8 cellular contexts compared by ENCODE assay signal in the genomic region with DNA sequence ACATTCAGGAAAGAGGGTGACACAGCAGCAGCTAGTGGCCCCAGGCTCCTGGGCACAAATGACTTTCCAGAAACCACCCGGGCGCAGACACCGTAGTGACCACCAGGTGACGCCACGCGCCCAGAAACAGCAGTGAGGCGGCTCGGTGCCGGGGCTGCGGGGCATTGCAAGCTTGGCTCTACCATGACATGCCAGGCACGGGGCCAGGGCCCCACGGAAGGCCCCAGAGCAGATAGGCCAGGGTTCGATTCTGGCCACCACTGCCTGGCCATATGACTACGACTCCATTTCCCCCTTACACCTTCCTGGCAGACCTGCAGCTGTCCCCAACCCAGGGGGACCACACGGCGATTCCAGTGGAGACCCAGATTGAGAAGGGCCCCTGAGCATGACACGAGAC. TPM values are rescaled to one million over a fixed set of nuclear protein-coding genes. Genes with fewer than 3 reads are reported as not detected.
DNase-seq lines count a peak whose midpoint lies in the region; ATAC-seq lines count a peak whose summit lies in the region.

No MANE protein-coding gene starts in this region.

- peaks cover 4% of the 10 kb centered on the region for H3K27me3 Mint-ChIP-seq in activated CD4-positive, alpha-beta memory T cell treated with anti-CD3 and anti-CD28 coated beads for 36 hours

- H3K4me3 Mint-ChIP-seq in activated CD4-positive, alpha-beta memory T cell treated with anti-CD3 and anti-CD28 coated beads for 36 hours: no peak overlapping the region

- DNase-seq in COLO668 (lab: John Stamatoyannopoulos, UW; ENCODE audit: unreplicated experiment): peak; percentile 88
- DNase-seq in NCI-H82 treated with DMSO at 0.1 percent for 48 hours (lab: John Stamatoyannopoulos, UW; ENCODE audit: unreplicated experiment): peak; percentile 42
- peak; percentile 93 for DNase-seq in activated CD4-positive, alpha-beta memory T cell treated with anti-CD3 and anti-CD28 coated beads for 36 hours
- peak; percentile 87 for DNase-seq in dermis blood vessel endothelial cell
- peak; percentile 75 to 86 for DNase-seq in lung microvascular endothelial cell (ENCODE audit: low read depth in 2 of 2)
- DNase-seq in stimulated activated CD8-positive, alpha-beta memory T cell treated with anti-CD3 and anti-CD28 coated beads, Interleukin-12 subunit alpha, Interleukin-12 subunit beta, amount 100 ng/mL, for 4 hours (ENCODE audit: low read depth): peak; percentile 68

- ATAC-seq in HG02938 (IDR thresholded peaks at IDR 0.05; ENCODE audit: unreplicated experiment): peak; percentile 51
- ATAC-seq in HG03175 (IDR thresholded peaks at IDR 0.05; ENCODE audit: unreplicated experiment): no peak

- H3K4me1 Mint-ChIP-seq in activated CD4-positive, alpha-beta memory T cell treated with anti-CD3 and anti-CD28 coated beads for 36 hours (ENCODE audit: low read depth): no peaks in the 10 kb centered on the region

- CTCF ChIA-PET in activated CD4-positive, alpha-beta memory T cell treated with anti-CD3 and anti-CD28 coated beads for 36 hours (lab: Charles Lee): interaction anchor here (0.6 to 11.5 kb wide), 29 partner anchors 8 to 453 kb away, joined by 3 to 384 read pairs (median 5); a partner anchor contains a TSS

- H3K9me3 Mint-ChIP-seq in activated CD4-positive, alpha-beta memory T cell treated with anti-CD3 and anti-CD28 coated beads for 36 hours: no peaks in the 10 kb centered on the region

- intact Hi-C loops in activated CD4-positive, alpha-beta memory T cell treated with anti-CD3 and anti-CD28 coated beads for 36 hours (cut with micrococcal nuclease): loop anchor here (1.0 to 2.0 kb wide), 2 partner anchors 19 to 32 kb away; no protein-coding TSS in a partner anchor

- no peak overlapping the region for H3K27ac Mint-ChIP-seq in activated CD4-positive, alpha-beta memory T cell treated with anti-CD3 and anti-CD28 coated beads for 36 hours

- no peaks in the 10 kb centered on the region for H3K36me3 Mint-ChIP-seq in activated CD4-positive, alpha-beta memory T cell treated with anti-CD3 and anti-CD28 coated beads for 36 hours

- POLR2A ChIA-PET in activated CD4-positive, alpha-beta memory T cell treated with anti-CD3 and anti-CD28 coated beads for 36 hours (lab: Charles Lee): interaction anchor here (0.9 to 1.5 kb wide), 5 partner anchors 11 to 31 kb away, joined by 3 to 6 read pairs (median 5); a partner anchor contains a TSS

RNA-seq across cellular contexts. Expression of a gene that starts 6.7 kb away (rescaled TPM):
- under 1 TPM in 1 of 2 experiments, not detected in 1; 0.43 TPM for total RNA-seq in activated CD4-positive, alpha-beta memory T cell treated with anti-CD3 and anti-CD28 coated beads for 36 hours
- 30.1 and 32.1 TPM in 2 replicates for total RNA-seq in dermis blood vessel endothelial cell
- 12.6 and 24.8 TPM in 2 replicates for total RNA-seq in lung microvascular endothelial cell

RNA-seq across cellular contexts. Expression of a gene that starts 12.1 kb away (rescaled TPM):
- total RNA-seq in activated CD4-positive, alpha-beta memory T cell treated with anti-CD3 and anti-CD28 coated beads for 36 hours: 10 to 100 TPM; 48.5 to 51.1 TPM
- total RNA-seq in dermis blood vessel endothelial cell (17.9 and 25.9 TPM in 2 replicates), lung microvascular endothelial cell (14.1 and 25.7 TPM in 2 replicates)

RNA-seq across cellular contexts. Expression of a gene that starts 12.3 kb away (rescaled TPM):
- 10 to 100 TPM; 53.1 to 58.7 TPM for total RNA-seq in activated CD4-positive, alpha-beta memory T cell treated with anti-CD3 and anti-CD28 coated beads for 36 hours
- total RNA-seq in dermis blood vessel endothelial cell (121 and 199 TPM in 2 replicates), lung microvascular endothelial cell (186 and 202 TPM in 2 replicates)

RNA-seq across cellular contexts. Expression of a gene that starts 12.3 kb away (rescaled TPM):
- 10 to 100 TPM; 39.9 to 45.3 TPM for total RNA-seq in activated CD4-positive, alpha-beta memory T cell treated with anti-CD3 and anti-CD28 coated beads for 36 hours
- 6.3 and 6.6 TPM in 2 replicates for total RNA-seq in dermis blood vessel endothelial cell
- 4.6 and 5.2 TPM in 2 replicates for total RNA-seq in lung microvascular endothelial cell

Comparison
In these comparisons a context has a peak if more than half of its experiments do, and no peak if none do; other contexts are left out.
1. DNase-seq: peak in every context shown above with its lines; median percentile 93 in activated CD4-positive, alpha-beta memory T cell treated with anti-CD3 and anti-CD28 coated beads for 36 hours; 88 in COLO668; 87 in dermis blood vessel endothelial cell; 80 in lung microvascular endothelial cell; 68 in stimulated activated CD8-positive, alpha-beta memory T cell treated with anti-CD3 and anti-CD28 coated beads, Interleukin-12 subunit alpha, Interleukin-12 subunit beta, amount 100 ng/mL, for 4 hours; 42 in NCI-H82 treated with DMSO at 0.1 percent for 48 hours.